37 cellular contexts compared by ENCODE assay signal in the genomic region with DNA sequence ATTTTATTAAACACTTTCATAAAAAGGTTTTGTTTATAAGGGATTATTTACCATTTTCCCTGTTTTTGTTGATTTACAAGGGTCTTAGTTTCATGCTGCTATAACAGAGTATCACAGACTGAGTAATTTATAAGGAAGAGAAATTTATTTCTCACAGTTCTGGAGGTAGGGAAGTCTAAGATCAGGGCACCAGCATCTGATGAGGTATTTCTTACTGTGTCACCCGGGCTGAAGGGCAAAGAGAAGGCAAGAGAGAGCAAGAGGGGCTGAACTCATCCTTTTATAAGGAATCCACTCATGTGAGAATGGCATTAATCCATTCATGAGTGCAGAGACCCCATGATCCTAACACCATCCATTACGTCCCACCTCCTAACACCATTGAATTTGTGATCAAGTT.
"Had no signal": no experiment of that assay in that cellular context is flagged by ENCODE, and none has a peak within 500 bp of the region (broad histone marks: within the 10 kb centered on the region; RNA-seq: fewer than 3 reads in every experiment).

No MANE protein-coding gene starts in this region.

- H3K27ac Mint-ChIP-seq: activated B cell treated with CpG ODN at 0.5 μM for 24 hours; activated CD4-positive, alpha-beta memory T cell treated with anti-CD3 and anti-CD28 coated beads, Interleukin-2, amount 10 ng/mL, durations not matched to agents 7 days and 5 days; activated naive CD8-positive, alpha-beta T cell treated with anti-CD3 and anti-CD28 coated beads for 36 hours; activated T-cell treated with anti-CD3 and anti-CD28 coated beads, Interleukin-2, amount 50 U/mL, for 72 hours; activated T-helper 17 cell treated with anti-CD3 and anti-CD28 coated beads, Interleukin-2, amount 50 U/mL, for 72 hours had no signal

- H3K4me3 Mint-ChIP-seq: activated B cell treated with CpG ODN at 0.5 μM for 24 hours; activated CD4-positive, alpha-beta memory T cell treated with anti-CD3 and anti-CD28 coated beads, Interleukin-2, amount 10 ng/mL, durations not matched to agents 7 days and 5 days; activated naive CD8-positive, alpha-beta T cell treated with anti-CD3 and anti-CD28 coated beads for 36 hours; activated T-cell treated with anti-CD3 and anti-CD28 coated beads, Interleukin-2, amount 50 U/mL, for 72 hours; activated T-helper 17 cell treated with anti-CD3 and anti-CD28 coated beads, Interleukin-2, amount 50 U/mL, for 72 hours had no signal

- DNase-seq: activated B cell treated with CpG ODN at 0.5 μM for 24 hours; activated CD4-positive, alpha-beta memory T cell treated with anti-CD3 and anti-CD28 coated beads, Interleukin-2, amount 10 ng/mL, durations not matched to agents 7 days and 5 days; activated CD4-positive, alpha-beta T cell treated with anti-CD3 and anti-CD28 coated beads for 48 hours; activated CD4-positive, CD25-positive, alpha-beta regulatory T cell treated with anti-CD3 and anti-CD28 coated beads, Interleukin-2, amount 50 U/mL, for 72 hours; activated effector memory CD4-positive, alpha-beta T cell treated with anti-CD3 and anti-CD28 coated beads, Interleukin-2, amount 50 U/mL, for 16 hours; activated naive CD4-positive, alpha-beta T cell; activated naive CD4-positive, alpha-beta T cell treated with anti-CD3 and anti-CD28 coated beads, Interleukin-2, amount 50 U/mL, for 16 hours; activated naive CD8-positive, alpha-beta T cell treated with anti-CD3 and anti-CD28 coated beads for 36 hours; activated T-cell treated with anti-CD3 and anti-CD28 coated beads, Interleukin-2, amount 50 U/mL, for 1 hour; activated T-cell treated with anti-CD3 and anti-CD28 coated beads, Interleukin-2, amount 50 U/mL, for 72 hours; amniotic stem cell; aorta; brain microvascular endothelial cell; central memory CD4-positive, alpha-beta T cell; Kasumi-1; KBM-7; MG63; NCI-H1048; NCI-H1417; NCI-H146; NCI-H187; NCI-H2029 treated with DMSO at 0.1 percent for 48 hours; NCI-H2171 treated with DMSO at 0.1 percent for 48 hours; NCI-H2227 treated with DMSO at 0.1 percent for 48 hours; NCI-H446; NCI-H524; NCI-H69; PC-3; Peyer's patch; SW 1271; T-helper 1 cell; T-helper 2 cell; T-helper 9 cell had no signal

- ATAC-seq: activated T-cell treated with anti-CD3 and anti-CD28 coated beads, Interleukin-2, amount 50 U/mL, for 72 hours; activated T-helper 17 cell treated with anti-CD3 and anti-CD28 coated beads, Interleukin-2, amount 50 U/mL, for 72 hours; PC-3; Right ventricle myocardium inferior had no signal

- H3K27ac ChIP-seq: brain microvascular endothelial cell, Peyer's patch, RWPE1, VCaP had no signal

- H3K9me3 ChIP-seq: MG63, Peyer's patch had no signal

- H3K27me3 ChIP-seq: brain microvascular endothelial cell, MG63, Peyer's patch had no signal

- H3K4me1 ChIP-seq: Peyer's patch had no signal

- H3K36me3 ChIP-seq: brain microvascular endothelial cell, MG63, Peyer's patch had no signal

- H3K4me3 ChIP-seq: MG63, Peyer's patch had no signal

- H3K9me3 Mint-ChIP-seq: activated B cell treated with CpG ODN at 0.5 μM for 24 hours; activated naive CD8-positive, alpha-beta T cell treated with anti-CD3 and anti-CD28 coated beads for 36 hours; activated T-helper 17 cell treated with anti-CD3 and anti-CD28 coated beads, Interleukin-2, amount 50 U/mL, for 72 hours had no signal

- H3K27me3 Mint-ChIP-seq: activated B cell treated with CpG ODN at 0.5 μM for 24 hours; activated CD4-positive, alpha-beta memory T cell treated with anti-CD3 and anti-CD28 coated beads, Interleukin-2, amount 10 ng/mL, durations not matched to agents 7 days and 5 days; activated naive CD8-positive, alpha-beta T cell treated with anti-CD3 and anti-CD28 coated beads for 36 hours; activated T-helper 17 cell treated with anti-CD3 and anti-CD28 coated beads, Interleukin-2, amount 50 U/mL, for 72 hours had no signal
